Comparison of ENCODE assay signal across 1 cellular context in the genomic region with DNA sequence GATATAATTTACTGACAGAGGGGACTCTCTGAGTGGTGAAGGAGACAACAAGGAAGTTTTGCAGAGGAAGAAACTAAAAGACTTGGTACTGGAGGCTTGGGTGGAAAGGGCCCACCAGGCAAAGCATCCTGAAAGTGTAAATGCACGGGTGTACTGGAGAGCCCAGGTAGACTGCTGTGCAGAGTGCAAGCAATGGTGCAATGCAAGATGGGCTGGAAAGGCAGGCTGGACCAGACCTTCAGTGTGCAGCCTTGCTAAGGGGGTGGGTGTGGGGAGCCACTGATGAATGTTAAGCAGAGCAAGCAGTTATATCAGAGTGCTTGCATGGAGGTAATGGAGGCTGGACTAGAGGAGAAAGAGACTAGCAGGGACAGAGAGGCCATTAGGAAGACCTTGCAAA.
TF ChIP-seq lines count a peak whose summit lies in the region.

No MANE protein-coding gene starts in this region.

TF ChIP-seq in IMR-90, 13 proteins besides CTCF, POLR2A, EP300 and RAD21:
- TF ChIP-seq, protein P1, sequence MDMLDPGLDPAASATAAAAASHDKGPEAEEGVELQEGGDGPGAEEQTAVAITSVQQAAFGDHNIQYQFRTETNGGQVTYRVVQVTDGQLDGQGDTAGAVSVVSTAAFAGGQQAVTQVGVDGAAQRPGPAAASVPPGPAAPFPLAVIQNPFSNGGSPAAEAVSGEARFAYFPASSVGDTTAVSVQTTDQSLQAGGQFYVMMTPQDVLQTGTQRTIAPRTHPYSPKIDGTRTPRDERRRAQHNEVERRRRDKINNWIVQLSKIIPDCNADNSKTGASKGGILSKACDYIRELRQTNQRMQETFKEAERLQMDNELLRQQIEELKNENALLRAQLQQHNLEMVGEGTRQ (IDR thresholded peaks at IDR 0.05; ENCODE audit: low read depth, low read length) = no peak
- TF ChIP-seq CEBPB (IDR thresholded peaks at IDR 0.05; ENCODE audit: low read depth, low read length) = no peak
